In the genomic region with DNA sequence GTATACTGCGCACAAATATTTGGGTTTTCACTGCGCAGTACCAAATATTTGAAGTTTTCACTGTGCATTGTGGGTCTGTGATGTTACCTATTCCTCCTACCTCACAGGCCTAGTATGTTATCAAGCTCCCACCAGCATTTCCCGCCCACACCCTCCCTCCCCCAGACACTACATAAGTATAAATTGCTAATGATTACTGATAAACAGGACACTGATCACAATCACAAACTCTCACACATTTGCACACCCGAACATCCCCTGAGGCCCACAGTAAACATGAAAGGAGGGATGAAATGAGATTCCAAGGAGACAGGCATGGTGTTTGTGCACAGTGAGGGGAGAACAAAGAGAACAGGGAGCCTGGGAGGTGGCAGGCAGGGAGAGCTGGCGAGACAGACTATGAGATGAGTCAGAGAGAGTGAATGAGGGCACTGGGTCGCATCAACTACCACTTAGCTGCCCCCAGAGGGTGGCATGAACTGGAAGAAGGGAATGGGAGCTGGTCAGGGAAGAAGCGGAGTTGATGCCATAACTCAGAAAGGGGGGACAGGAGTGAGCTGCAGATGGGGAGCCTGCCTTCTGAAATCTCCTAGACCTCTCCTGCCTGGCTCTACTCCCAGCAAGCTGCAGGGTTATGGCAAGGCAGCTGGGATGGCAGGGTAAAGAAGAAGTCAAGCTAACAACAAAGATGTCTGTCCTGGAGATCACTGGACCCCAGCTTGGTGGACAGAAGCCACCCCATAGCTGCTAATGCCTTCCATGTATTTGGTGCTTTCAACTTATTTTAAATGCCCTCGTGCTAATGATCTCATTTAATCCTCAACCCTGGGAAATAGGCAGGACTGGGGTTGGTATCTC, we compare ENCODE assay signal across 11 cellular contexts. TPM values are rescaled to one million over a fixed set of nuclear protein-coding genes. Genes with fewer than 3 reads are reported as not detected.
DNase-seq lines count a peak whose midpoint lies in the region; ATAC-seq, FAIRE-seq and TF ChIP-seq lines count a peak whose summit lies in the region.
"Had no signal": no experiment of that assay in that cellular context is flagged by ENCODE, and none has a peak within 500 bp of the region (broad histone marks: within the 10 kb centered on the region; RNA-seq: fewer than 3 reads in every experiment).

No MANE protein-coding gene starts in this region.

- TF ChIP-seq EP300 in SK-N-SH (IDR thresholded peaks at IDR 0.05; ENCODE audit: borderline replicate concordance in 1 of 2, low read depth in 1 of 2, low read length in 1 of 2), result no peak

- H3K9me2 ChIP-seq in HCT116 (ENCODE audit: insufficient read depth) (no peaks in the 10 kb centered on the region), SK-N-SH (no peaks in the 10 kb centered on the region)

- TF ChIP-seq POLR2A in HCT116 (IDR thresholded peaks at IDR 0.05; ENCODE audit: borderline replicate concordance, extremely low read depth, insufficient read depth, insufficient read length), result no peak

- no peak overlapping the region for H2AFZ ChIP-seq in HCT116 (ENCODE audit: low read depth, low read length, poor library complexity, severe bottlenecking)
- H2AFZ ChIP-seq in SK-N-SH (ENCODE audit: low read depth), result no peak overlapping the region
- H2AFZ ChIP-seq in smooth muscle cell (ENCODE audit: low read depth), result no peak overlapping the region

- CTCF ChIA-PET in HCT116 (lab: Charles Lee), result interaction anchor here (1.1 to 1.2 kb wide), 3 partner anchors 15 to 168 kb away, joined by 3 to 4 read pairs (median 3); no protein-coding TSS in a partner anchor
- CTCF ChIA-PET in SK-N-SH (lab: Yijun Ruan, JAX), result interaction anchor here (1.0 to 6.7 kb wide), 6 partner anchors 10 to 168 kb away, joined by 3 to 51 read pairs (median 6); no protein-coding TSS in a partner anchor

- no peaks in the 10 kb centered on the region for H3K27me3 Mint-ChIP-seq in glutamatergic neuron (ENCODE audit: unreplicated experiment)

- RAD21 ChIA-PET in HCT116 (lab: Charles Lee; ENCODE audit: low non-redundant PET in 1 of 2, low total read pairs in 2 of 2, uncharacterized antibody in 2 of 2, unreplicated experiment in 2 of 2), result no interaction called here

- TF ChIP-seq CTCF in HCT116 (IDR thresholded peaks at IDR 0.05 in 2 of 3, conservative IDR thresholded peaks at IDR 0.05 in 1 of 3; ENCODE audit: borderline replicate concordance in 1 of 3, insufficient read depth in 1 of 3, low read depth in 2 of 3, low read length in 2 of 3), result no peak
- no peak for TF ChIP-seq CTCF in SK-N-SH (IDR thresholded peaks at IDR 0.05)
- no peak for TF ChIP-seq CTCF in glutamatergic neuron (IDR thresholded peaks at IDR 0.05; ENCODE audit: partially characterized antibody, unreplicated experiment)
- no peak for TF ChIP-seq CTCF in smooth muscle cell (IDR thresholded peaks at IDR 0.05; ENCODE audit: borderline replicate concordance, insufficient read depth, poor library complexity, severe bottlenecking)
- no peak for TF ChIP-seq CTCF in D721Med (IDR thresholded peaks at IDR 0.05; ENCODE audit: insufficient read depth, missing control alignments)

- H3K4me2 ChIP-seq in HCT116 (ENCODE audit: low read length) (peak overlapping the region; percentile 59), SK-N-SH (peak overlapping the region; percentile 99), smooth muscle cell (peak overlapping the region; percentile 64)

- DNase-seq in HCT116 (ENCODE audit: low read depth, low spot score) (no peak), SK-N-SH (peak; percentile 65), glutamatergic neuron (no peak), smooth muscle cell (lab: John Stamatoyannopoulos, UW; ENCODE audit: unreplicated experiment) (no peak), AG20443 (ENCODE audit: low spot score) (no peak), D721Med (ENCODE audit: insufficient read length, low spot score) (no peak), HPDE6-E6E7 (ENCODE audit: extremely low spot score) (no peak)
- DNase-seq: activated CD4-positive, alpha-beta T cell treated with anti-CD3 and anti-CD28 coated beads, Interleukin-2, amount 50 U/mL, for 48 hours; kidney; uterus had no signal

- H3K36me3 Mint-ChIP-seq in glutamatergic neuron (ENCODE audit: unreplicated experiment), result peaks cover 10% of the 10 kb centered on the region

- H3K9ac ChIP-seq in HCT116 (ENCODE audit: low read length) (peak overlapping the region; percentile 20; the same call in 1 of the 2 replicates), SK-N-SH (peak overlapping the region; percentile 47; the same call in 1 of the 2 replicates), smooth muscle cell (ENCODE audit: low read depth) (peak overlapping the region; percentile 39)

- no peaks in the 10 kb centered on the region for H3K27me3 ChIP-seq in HCT116 (ENCODE audit: insufficient read depth, low read length)
- no peaks in the 10 kb centered on the region for H3K27me3 ChIP-seq in SK-N-SH (ENCODE audit: insufficient read depth)
- H3K27me3 ChIP-seq in smooth muscle cell (ENCODE audit: low read depth), result no peaks in the 10 kb centered on the region
- H3K27me3 ChIP-seq: uterus had no signal

- H3K4me1 Mint-ChIP-seq in glutamatergic neuron (ENCODE audit: low read depth, unreplicated experiment), result peaks cover 41% of the 10 kb centered on the region

- peaks cover 10% of the 10 kb centered on the region for H3K9me3 Mint-ChIP-seq in glutamatergic neuron (ENCODE audit: unreplicated experiment)

- H3K9me3 ChIP-seq in HCT116 (ENCODE audit: control insufficient read depth in 1 of 2, insufficient read depth in 1 of 2, low read depth in 1 of 2, low read length in 2 of 2), result no peaks in the 10 kb centered on the region
- no peaks in the 10 kb centered on the region for H3K9me3 ChIP-seq in SK-N-SH
- H3K9me3 ChIP-seq in smooth muscle cell (replicated peaks; ENCODE audit: low read depth), result no peaks in the 10 kb centered on the region
- H3K9me3 ChIP-seq: prostate gland, uterus had no signal

- 49% methylated on average over 8 of the region's 8 CpGs for WGBS in SK-N-SH (ENCODE audit: low lambda C conversion rate)
- WGBS in smooth muscle cell (ENCODE audit: low lambda C conversion rate), result 52% methylated on average over 8 of the region's 8 CpGs

- H3K36me3 ChIP-seq in HCT116 (ENCODE audit: control insufficient read depth in 1 of 2, insufficient read depth in 2 of 2, low read length in 2 of 2), result no peaks in the 10 kb centered on the region
- peaks cover 7 to 9% of the 10 kb centered on the region in 2 experiments for H3K36me3 ChIP-seq in SK-N-SH (replicated peaks in 1 of 2; ENCODE audit: control insufficient read depth in 1 of 2, insufficient read depth in 2 of 2, low read length in 1 of 2)
- no peaks in the 10 kb centered on the region for H3K36me3 ChIP-seq in smooth muscle cell (ENCODE audit: low read depth)
- H3K36me3 ChIP-seq: prostate gland, uterus had no signal

- intact Hi-C loops in HCT116 (cut with micrococcal nuclease), result no loop called here

- H3K79me2 ChIP-seq in HCT116 (ENCODE audit: insufficient read depth, low read length) (no peaks in the 10 kb centered on the region), SK-N-SH (ENCODE audit: insufficient read depth) (peaks cover 93% of the 10 kb centered on the region), smooth muscle cell (ENCODE audit: low read depth) (peaks cover 26% of the 10 kb centered on the region)

- TF ChIP-seq RAD21 in HCT116 (IDR thresholded peaks at IDR 0.05; ENCODE audit: low read depth) (no peak), SK-N-SH (IDR thresholded peaks at IDR 0.05; ENCODE audit: low read length) (no peak)

- no peak for FAIRE-seq in D721Med (lab: Jason Lieb, UNC)
- FAIRE-seq: kidney had no signal

- H3K4me3 ChIP-seq in HCT116 (replicated peaks in 1 of 2; ENCODE audit: low read depth in 1 of 2, low read length in 2 of 2), result peak overlapping the region in 1 of 2 experiments; percentile 15; a peak in 1 of 4 replicates
- peak overlapping the region; percentile 7 to 24; a peak in 3 of 4 replicates for H3K4me3 ChIP-seq in SK-N-SH (ENCODE audit: low read depth in 2 of 2, low read length in 1 of 2)
- H3K4me3 ChIP-seq in smooth muscle cell, result no peak overlapping the region
- H3K4me3 ChIP-seq: prostate gland, uterus had no signal

- ATAC-seq in HCT116, result peak; percentile 77

- POLR2A ChIA-PET in HCT116 (lab: Charles Lee) (no interaction called here), SK-N-SH (lab: Yijun Ruan, JAX) (interaction anchor here (0.5 to 1.4 kb wide), 2 partner anchors 10 to 17 kb away, joined by 3 to 4 read pairs; no protein-coding TSS in a partner anchor)

- H3K4me1 ChIP-seq in HCT116 (ENCODE audit: control insufficient read depth in 1 of 2, insufficient read depth in 2 of 2, low read length in 2 of 2), result peaks cover 21 to 48% of the 10 kb centered on the region in 2 experiments
- peaks cover 51 to 54% of the 10 kb centered on the region in 2 experiments for H3K4me1 ChIP-seq in SK-N-SH (ENCODE audit: control insufficient read depth in 1 of 2, insufficient read depth in 2 of 2, low read depth in 1 of 2, low read length in 1 of 2)
- H3K4me1 ChIP-seq in smooth muscle cell (ENCODE audit: low read depth), result peaks cover 22% of the 10 kb centered on the region

- H3F3A ChIP-seq in SK-N-SH (replicated peaks; ENCODE audit: insufficient read depth), result no peaks in the 10 kb centered on the region
- peaks cover 8% of the 10 kb centered on the region for H3F3A ChIP-seq in smooth muscle cell (ENCODE audit: low read depth)

- BruUV-seq in HCT116 (replicated peaks; lab: Mats Ljungman, UMichigan), result no TSS peak

- H3K4me3 Mint-ChIP-seq in glutamatergic neuron (ENCODE audit: unreplicated experiment), result peak overlapping the region; percentile 92

- H4K20me1 ChIP-seq in HCT116 (ENCODE audit: insufficient read depth) (no peaks in the 10 kb centered on the region), SK-N-SH (ENCODE audit: insufficient read depth) (peaks cover 6% of the 10 kb centered on the region; the same call in 1 of the 2 replicates), smooth muscle cell (ENCODE audit: low read depth) (peaks cover 23% of the 10 kb centered on the region)

- no peak overlapping the region for H3K27ac ChIP-seq in HCT116 (ENCODE audit: low read depth, low read length)
- peak overlapping the region; percentile 50 to 67 for H3K27ac ChIP-seq in SK-N-SH (ENCODE audit: low read depth in 2 of 2, low read length in 1 of 2)
- H3K27ac ChIP-seq in smooth muscle cell (ENCODE audit: low read depth), result peak overlapping the region; percentile 76
- H3K27ac ChIP-seq: prostate gland, uterus had no signal

- peak overlapping the region; percentile 60 for H3K27ac Mint-ChIP-seq in glutamatergic neuron (ENCODE audit: unreplicated experiment)

RNA-seq across cellular contexts. Expression of a gene that starts 5.2 kb away (rescaled TPM):
- total RNA-seq in HCT116 (2021; ENCODE audit: unreplicated experiment) (5.4 TPM), glutamatergic neuron (ENCODE audit: unreplicated experiment) (210 TPM), smooth muscle cell (13.0 and 14.7 TPM in 2 replicates)
- polyA plus RNA-seq in HCT116 (2012), result 4.6 and 6.3 TPM in 2 replicates
- polyA plus RNA-seq in SK-N-SH (2012; rRNA removed) (18.6 and 29.5 TPM in 2 replicates), smooth muscle cell (18.9 and 21.2 TPM in 2 replicates)
- polyA plus RNA-seq in SK-N-SH (2012; cell fraction: cytosol; rRNA removed), result 21.2 and 22.1 TPM in 2 replicates
- 14.0 and 19.1 TPM in 2 replicates for polyA plus RNA-seq in SK-N-SH (2012; cell fraction: nucleus; rRNA removed)

RNA-seq across cellular contexts. Expression of a gene that starts 56.8 kb away (rescaled TPM):
- total RNA-seq in HCT116 (2021; ENCODE audit: unreplicated experiment), result 167 TPM
- 107 and 113 TPM in 2 replicates for polyA plus RNA-seq in HCT116 (2012)
- polyA plus RNA-seq in SK-N-SH (2012; rRNA removed), result 47.5 and 57.5 TPM in 2 replicates
- 67.5 and 114 TPM in 2 replicates for polyA plus RNA-seq in SK-N-SH (2012; cell fraction: cytosol; rRNA removed)
- 40.9 and 56.5 TPM in 2 replicates for polyA plus RNA-seq in SK-N-SH (2012; cell fraction: nucleus; rRNA removed)
- 168 TPM for total RNA-seq in glutamatergic neuron (ENCODE audit: unreplicated experiment)
- 121 and 149 TPM in 2 replicates for total RNA-seq in smooth muscle cell
- polyA plus RNA-seq in smooth muscle cell, result 101 and 111 TPM in 2 replicates

Comparison
In these comparisons a context has a peak if more than half of its experiments do, and no peak if none do; other contexts are left out.
1. RNA of a gene that starts 5.2 kb away (total RNA-seq): 210 TPM in glutamatergic neuron (single experiment); 13.0 to 14.7 TPM in smooth muscle cell and 5.4 TPM in HCT116 (single experiment); every median in the first group is over 10 times any median in the second.
2. Peak in every context shown above with its lines, with median percentiles within 50 percentile points of each other: H3K4me2 ChIP-seq and H3K9ac ChIP-seq.